In genomic region chr4:2744576-2745270, GRCh38 we compare ENCODE assay signal across 16 cellular contexts. TPM values are rescaled to one million over a fixed set of nuclear protein-coding genes. Genes with fewer than 3 reads are reported as not detected.
DNase-seq lines count a peak whose midpoint lies in the region; ATAC-seq and TF ChIP-seq lines count a peak whose summit lies in the region.
"Had no signal": no experiment of that assay in that cellular context is flagged by ENCODE, and none has a peak within 500 bp of the region (broad histone marks: within the 10 kb centered on the region; RNA-seq: fewer than 3 reads in every experiment).

No MANE protein-coding gene starts in this region.

- no peak overlapping the region for H3K4me3 Mint-ChIP-seq in CD8-positive, alpha-beta memory T cell
- H3K4me3 Mint-ChIP-seq in activated naive CD8-positive, alpha-beta T cell, result peak overlapping the region; percentile 40

- no peak for ATAC-seq in lower lobe of right lung
- ATAC-seq in GM18502 (IDR thresholded peaks at IDR 0.05; ENCODE audit: poor library complexity, unreplicated experiment), result no peak
- ATAC-seq in GM21367 (IDR thresholded peaks at IDR 0.05; ENCODE audit: unreplicated experiment), result no peak
- ATAC-seq: HCT116 had no signal

- H3K27me3 ChIP-seq in CD8-positive, alpha-beta memory T cell (ENCODE audit: insufficient read depth, low read length, poor library complexity, severe bottlenecking), result no peaks in the 10 kb centered on the region
- no peaks in the 10 kb centered on the region for H3K27me3 ChIP-seq in lower lobe of right lung (ENCODE audit: low read depth)
- no peaks in the 10 kb centered on the region for H3K27me3 ChIP-seq in SJCRH30

- DNase-seq in CD8-positive, alpha-beta memory T cell, result no peak
- DNase-seq in lower lobe of right lung, result peak; percentile 36
- no peak for DNase-seq in NCI-H2081 treated with DMSO at 0.1 percent for 48 hours (lab: John Stamatoyannopoulos, UW)
- no peak for DNase-seq in SJCRH30
- DNase-seq: activated CD4-positive, CD25-positive, alpha-beta regulatory T cell treated with anti-CD3 and anti-CD28 coated beads, Interleukin-2, amount 50 U/mL, for 72 hours; DMS79; foreskin melanocyte; NCI-H1694 treated with DMSO at 0.1 percent for 48 hours; NCI-H524 treated with DMSO at 0.1 percent for 48 hours; PC-9; stimulated activated CD4-positive, alpha-beta T cell treated with anti-CD3 and anti-CD28 coated beads, Interleukin-12 subunit alpha, Interleukin-12 subunit beta, amount 100 ng/mL, for 4 hours had no signal

- no peak overlapping the region for H3K4me3 ChIP-seq in CD8-positive, alpha-beta memory T cell (ENCODE audit: low read length)
- H3K4me3 ChIP-seq in lower lobe of right lung (no peak overlapping the region), SJCRH30 (no peak overlapping the region)
- H3K4me3 ChIP-seq: PC-9 had no signal

- POLR2A ChIA-PET in CD8-positive, alpha-beta memory T cell (lab: Charles Lee), result no interaction called here

- peaks cover 26 to 34% (median 27%) of the 10 kb centered on the region in 3 donors for H3K4me1 Mint-ChIP-seq in CD8-positive, alpha-beta memory T cell
- H3K4me1 Mint-ChIP-seq in activated naive CD8-positive, alpha-beta T cell (ENCODE audit: low read depth), result peaks cover 43% of the 10 kb centered on the region

- H3K27ac ChIP-seq in 22Rv1 (peak overlapping the region; percentile 31; the same call in 1 of the 2 replicates), lower lobe of right lung (no peak overlapping the region), SJCRH30 (no peak overlapping the region)
- H3K27ac ChIP-seq in CD8-positive, alpha-beta memory T cell (ENCODE audit: low read depth, low read length), result no peak overlapping the region

- H3K27me3 Mint-ChIP-seq in CD8-positive, alpha-beta memory T cell, result peaks cover 0 to 2% of the 10 kb centered on the region in 2 donors
- H3K27me3 Mint-ChIP-seq in activated naive CD8-positive, alpha-beta T cell, result no peaks in the 10 kb centered on the region

- no peaks in the 10 kb centered on the region for H3K9me3 Mint-ChIP-seq in CD8-positive, alpha-beta memory T cell
- H3K9me3 Mint-ChIP-seq in activated naive CD8-positive, alpha-beta T cell (ENCODE audit: low read depth), result no peaks in the 10 kb centered on the region

- peaks cover 4 to 82% (median 5%) of the 10 kb centered on the region in 3 donors for H3K36me3 Mint-ChIP-seq in CD8-positive, alpha-beta memory T cell
- H3K36me3 Mint-ChIP-seq in activated naive CD8-positive, alpha-beta T cell, result peaks cover 8% of the 10 kb centered on the region

- no peaks in the 10 kb centered on the region for H3K9me3 ChIP-seq in CD8-positive, alpha-beta memory T cell (ENCODE audit: low read length)
- H3K9me3 ChIP-seq in lower lobe of right lung (no peaks in the 10 kb centered on the region), SJCRH30 (replicated peaks) (no peaks in the 10 kb centered on the region)

- peak overlapping the region; percentile 38 to 98 (median 96) for H3K27ac Mint-ChIP-seq in CD8-positive, alpha-beta memory T cell
- H3K27ac Mint-ChIP-seq in activated naive CD8-positive, alpha-beta T cell, result peak overlapping the region; percentile 93

- CTCF ChIA-PET in CD8-positive, alpha-beta memory T cell (lab: Charles Lee), result no interaction called here

- H3K36me3 ChIP-seq in CD8-positive, alpha-beta memory T cell (ENCODE audit: insufficient read depth, low read length), result peaks cover 33% of the 10 kb centered on the region
- H3K36me3 ChIP-seq in lower lobe of right lung, result peaks cover 73% of the 10 kb centered on the region
- peaks cover 23% of the 10 kb centered on the region; the same call in 1 of the 2 replicates for H3K36me3 ChIP-seq in SJCRH30

- H3K4me1 ChIP-seq in CD8-positive, alpha-beta memory T cell (ENCODE audit: insufficient read depth, low read length), result peaks cover 18% of the 10 kb centered on the region
- H3K4me1 ChIP-seq in lower lobe of right lung, result peaks cover 17% of the 10 kb centered on the region
- H3K4me1 ChIP-seq in SJCRH30, result no peaks in the 10 kb centered on the region

- intact Hi-C loops in lower lobe of right lung (cut with DNase I), result no loop called here

- TF ChIP-seq CTCF in 22Rv1 (IDR thresholded peaks at IDR 0.05), result no peak
- no peak for TF ChIP-seq CTCF in lower lobe of right lung (IDR thresholded peaks at IDR 0.05)

RNA-seq across cellular contexts. Expression of gene TNIP2, which starts 11.4 kb away (rescaled TPM):
- total RNA-seq in CD8-positive, alpha-beta memory T cell, result 10 to 100 TPM; 87.7 to 92.3 TPM
- polyA plus RNA-seq in CD8-positive, alpha-beta memory T cell, result 57.4 TPM
- total RNA-seq in lower lobe of right lung, result 36.7 TPM
- total RNA-seq in SJCRH30 (2014; rRNA removed; shearing (Covaris generic)), result 25.8 and 28.8 TPM in 2 replicates

RNA-seq across cellular contexts. Expression of gene SH3BP2, which starts 48.2 kb away (rescaled TPM):
- total RNA-seq in CD8-positive, alpha-beta memory T cell, result 10 to 100 TPM; 68.8 to 75.4 TPM
- polyA plus RNA-seq in CD8-positive, alpha-beta memory T cell, result 35.7 TPM
- total RNA-seq in lower lobe of right lung, result 102 TPM
- 22.0 and 28.1 TPM in 2 replicates for total RNA-seq in SJCRH30 (2014; rRNA removed; shearing (Covaris generic))
